Comparison of ENCODE assay signal across 8 cellular contexts in the genomic region with DNA sequence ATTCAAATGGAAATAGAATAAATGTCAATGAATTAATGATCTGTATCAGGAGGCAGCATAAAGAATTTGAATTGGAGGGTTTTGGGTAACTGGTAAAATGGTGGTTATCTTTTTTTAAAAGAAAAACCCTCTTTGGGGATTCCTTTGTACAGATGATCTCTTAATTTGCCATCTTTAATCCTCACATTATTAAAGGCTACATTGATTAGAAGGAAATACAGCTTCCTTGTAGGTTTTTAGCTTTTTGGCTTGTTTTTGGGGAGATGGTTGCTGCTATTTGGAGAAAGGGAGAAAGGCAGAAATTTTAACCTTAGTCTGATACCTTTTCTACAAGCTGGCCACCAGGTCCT. TPM values are rescaled to one million over a fixed set of nuclear protein-coding genes. Genes with fewer than 3 reads are reported as not detected.
DNase-seq lines count a peak whose midpoint lies in the region; ATAC-seq, FAIRE-seq and TF ChIP-seq lines count a peak whose summit lies in the region.

No MANE protein-coding gene starts in this region.

- H3K27me3 ChIP-seq in HepG2 (ENCODE audit: control insufficient read depth in 1 of 2, insufficient read depth in 2 of 2, low read length in 2 of 2): no peaks in the 10 kb centered on the region
- H3K27me3 ChIP-seq in testis: no peaks in the 10 kb centered on the region

- CTCF ChIA-PET in activated CD4-positive, alpha-beta T cell treated with anti-CD3 and anti-CD28 coated beads for 36 hours (lab: Charles Lee): interaction anchor here (0.7 to 5.4 kb wide), 4 partner anchors 12 to 341 kb away, joined by 3 to 72 read pairs (median 4); no protein-coding TSS in a partner anchor
- CTCF ChIA-PET in HepG2 (lab: Yijun Ruan, JAX; ENCODE audit: low intra/inter-chr PET ratio, low total read pairs): no interaction called here

- peak overlapping the region; percentile 77 for H3K9ac ChIP-seq in HepG2 (ENCODE audit: insufficient read depth, low read depth, low read length)

- peaks cover 39% of the 10 kb centered on the region for H3K79me2 ChIP-seq in HepG2 (ENCODE audit: insufficient read depth, low read length)

- TF ChIP-seq POLR2A in HepG2 (IDR thresholded peaks at IDR 0.05; ENCODE audit: insufficient read depth in 1 of 2, low read depth in 2 of 2, low read length in 2 of 2): no peak
- TF ChIP-seq POLR2A in testis (IDR thresholded peaks at IDR 0.05): no peak

- FAIRE-seq in HepG2 (lab: Jason Lieb, UNC): no peak

- POLR2A ChIA-PET in activated CD4-positive, alpha-beta T cell treated with anti-CD3 and anti-CD28 coated beads for 36 hours (lab: Charles Lee): interaction anchor here (0.5 to 1.3 kb wide), 5 partner anchors 11 to 183 kb away, joined by 3 to 18 read pairs (median 3); no protein-coding TSS in a partner anchor
- POLR2A ChIA-PET in activated naive CD8-positive, alpha-beta T cell treated with anti-CD3 and anti-CD28 coated beads, Interleukin-2, amount 10 ng/mL, durations not matched to agents 7 days and 5 days (lab: Charles Lee): interaction anchor here (0.6 to 3.9 kb wide), 7 partner anchors 10 to 134 kb away, joined by 3 to 119 read pairs (median 4); no protein-coding TSS in a partner anchor
- POLR2A ChIA-PET in HepG2 (lab: Yijun Ruan, JAX): interaction anchor here (0.6 to 1.8 kb wide), 9 partner anchors 9 to 304 kb away, joined by 3 to 7 read pairs (median 3); partner anchors contain the start of gene ZNF24

- TF ChIP-seq CTCF in HepG2 (CRISPR knock-in tag; IDR thresholded peaks at IDR 0.05) (no peak), testis (IDR thresholded peaks at IDR 0.05) (no peak)

- in situ Hi-C loops in HepG2 (cut with HindIII; ENCODE audit: extremely low pct_ligation_motif_present, low pct_unique_long_range_greater_than_20kb): no loop called here

- no peak overlapping the region for H2AFZ ChIP-seq in HepG2 (ENCODE audit: low read length)

- H3K4me3 Mint-ChIP-seq in activated CD4-positive, alpha-beta T cell treated with anti-CD3 and anti-CD28 coated beads for 36 hours: peak overlapping the region; percentile 97
- peak overlapping the region; percentile 89 for H3K4me3 Mint-ChIP-seq in activated naive CD8-positive, alpha-beta T cell treated with anti-CD3 and anti-CD28 coated beads, Interleukin-2, amount 10 ng/mL, durations not matched to agents 7 days and 5 days

- peaks cover 15% of the 10 kb centered on the region for H4K20me1 ChIP-seq in HepG2 (ENCODE audit: insufficient read depth, low read length)

- TF ChIP-seq EP300 in HepG2 (IDR thresholded peaks at IDR 0.05; ENCODE audit: low read depth in 2 of 2, low read length in 2 of 2): no peak
- TF ChIP-seq EP300 in HepG2 (CRISPR knock-in tag; IDR thresholded peaks at IDR 0.05; ENCODE audit: borderline replicate concordance): no peak

- H3K4me1 Mint-ChIP-seq in activated CD4-positive, alpha-beta T cell treated with anti-CD3 and anti-CD28 coated beads for 36 hours: peaks cover 51% of the 10 kb centered on the region
- H3K4me1 Mint-ChIP-seq in activated naive CD8-positive, alpha-beta T cell treated with anti-CD3 and anti-CD28 coated beads, Interleukin-2, amount 10 ng/mL, durations not matched to agents 7 days and 5 days: peaks cover 37% of the 10 kb centered on the region

- H3K9me3 ChIP-seq in HepG2 (ENCODE audit: low read length) (no peaks in the 10 kb centered on the region), testis (no peaks in the 10 kb centered on the region)

- H3K27ac ChIP-seq in HepG2 (ENCODE audit: extremely low read length, insufficient read depth, low read length) (peak overlapping the region; percentile 50), testis (peak overlapping the region; percentile 42 to 70)

- H3K36me3 ChIP-seq in HepG2 (replicated peaks in 1 of 2; ENCODE audit: control insufficient read depth in 1 of 2, insufficient read depth in 2 of 2, low read length in 2 of 2) (no peaks in the 10 kb centered on the region), testis (ENCODE audit: low read depth, missing control alignments) (no peaks in the 10 kb centered on the region)

- no TSS peak for BruUV-seq in HepG2 (replicated peaks; lab: Mats Ljungman, UMichigan)

- intact Hi-C loops in activated CD4-positive, alpha-beta T cell treated with anti-CD3 and anti-CD28 coated beads for 36 hours (cut with DNase I, micrococcal nuclease): loop anchor here (2.0 to 5.0 kb wide), 8 partner anchors 33 to 1088 kb away; partner anchors contain the start of genes ELP2 (in 1 of the 2), RMP24 (in 1 of the 2), RPRD1A (in 1 of the 2) and SLC39A6 (in 1 of the 2)
- intact Hi-C loops in HepG2 (cut with micrococcal nuclease; ENCODE audit: unreplicated experiment) (loop anchor here (5.0 to 10.0 kb wide), 3 partner anchors 63 to 126 kb away; no protein-coding TSS in a partner anchor), testis (cut with DNase I; ENCODE audit: low total_unique reads) (no loop called here)

- H3K4me1 ChIP-seq in HepG2 (ENCODE audit: insufficient read depth, low read length) (peaks cover 45% of the 10 kb centered on the region), testis (peaks cover 21% of the 10 kb centered on the region)

- H3K27me3 Mint-ChIP-seq in activated CD4-positive, alpha-beta T cell treated with anti-CD3 and anti-CD28 coated beads for 36 hours: no peaks in the 10 kb centered on the region
- H3K27me3 Mint-ChIP-seq in activated naive CD8-positive, alpha-beta T cell treated with anti-CD3 and anti-CD28 coated beads, Interleukin-2, amount 10 ng/mL, durations not matched to agents 7 days and 5 days: peaks cover 1% of the 10 kb centered on the region

- no peaks in the 10 kb centered on the region for H3K36me3 Mint-ChIP-seq in activated CD4-positive, alpha-beta T cell treated with anti-CD3 and anti-CD28 coated beads for 36 hours (ENCODE audit: low read depth)
- H3K36me3 Mint-ChIP-seq in activated naive CD8-positive, alpha-beta T cell treated with anti-CD3 and anti-CD28 coated beads, Interleukin-2, amount 10 ng/mL, durations not matched to agents 7 days and 5 days: peaks cover 2% of the 10 kb centered on the region

- H3K4me3 ChIP-seq in HepG2 (replicated peaks in 1 of 3; ENCODE audit: insufficient read depth in 1 of 3, low read depth in 2 of 3, low read length in 3 of 3): peak overlapping the region; percentile 74 to 84 (median 83); a peak in 4 of 6 replicates
- H3K4me3 ChIP-seq in testis: peak overlapping the region; percentile 64 to 74

- no peak for DNase-seq in activated CD4-positive, alpha-beta T cell treated with anti-CD3 and anti-CD28 coated beads for 36 hours
- no peak for DNase-seq in activated CD4-positive, alpha-beta T cell treated with anti-CD3 and anti-CD28 coated beads, Interleukin-2, amount 50 U/mL, for 1 hour
- DNase-seq in activated naive CD8-positive, alpha-beta T cell treated with anti-CD3 and anti-CD28 coated beads, Interleukin-2, amount 10 ng/mL, durations not matched to agents 7 days and 5 days: no peak
- no peak for DNase-seq in HepG2 (ENCODE audit: low spot score)
- no peak for DNase-seq in testis
- no peak for DNase-seq in dermis blood vessel endothelial cell
- no peak for DNase-seq in DMS79 (lab: John Stamatoyannopoulos, UW)

- no peak for TF ChIP-seq RAD21 in HepG2 (CRISPR knock-in tag; IDR thresholded peaks at IDR 0.05)

- H3K9me3 Mint-ChIP-seq in activated CD4-positive, alpha-beta T cell treated with anti-CD3 and anti-CD28 coated beads for 36 hours (ENCODE audit: low read depth): no peaks in the 10 kb centered on the region
- no peaks in the 10 kb centered on the region for H3K9me3 Mint-ChIP-seq in activated naive CD8-positive, alpha-beta T cell treated with anti-CD3 and anti-CD28 coated beads, Interleukin-2, amount 10 ng/mL, durations not matched to agents 7 days and 5 days

- ATAC-seq in activated CD4-positive, alpha-beta T cell treated with anti-CD3 and anti-CD28 coated beads for 36 hours: no peak
- no peak for ATAC-seq in activated naive CD8-positive, alpha-beta T cell treated with anti-CD3 and anti-CD28 coated beads, Interleukin-2, amount 10 ng/mL, durations not matched to agents 7 days and 5 days (ENCODE audit: low read depth)
- ATAC-seq in HepG2 (no peak), HG02759 (IDR thresholded peaks at IDR 0.05; ENCODE audit: unreplicated experiment) (no peak)

- peak overlapping the region; percentile 98 for H3K27ac Mint-ChIP-seq in activated CD4-positive, alpha-beta T cell treated with anti-CD3 and anti-CD28 coated beads for 36 hours
- H3K27ac Mint-ChIP-seq in activated naive CD8-positive, alpha-beta T cell treated with anti-CD3 and anti-CD28 coated beads, Interleukin-2, amount 10 ng/mL, durations not matched to agents 7 days and 5 days: peak overlapping the region; percentile 97

- peak overlapping the region; percentile 92 for H3K4me2 ChIP-seq in HepG2 (ENCODE audit: low read depth, low read length)

RNA-seq across cellular contexts. Expression of gene MAPRE2, which starts 0.6 kb away (rescaled TPM):
- 10 to 100 TPM; 59.4 to 83.8 TPM for total RNA-seq in activated CD4-positive, alpha-beta T cell treated with anti-CD3 and anti-CD28 coated beads for 36 hours
- total RNA-seq in activated naive CD8-positive, alpha-beta T cell treated with anti-CD3 and anti-CD28 coated beads, Interleukin-2, amount 10 ng/mL, durations not matched to agents 7 days and 5 days: 10 to 100 TPM; 61.5 to 63.2 TPM
- total RNA-seq in HepG2 (2016; rRNA removed; fragmentation: Illumina TruSeq; extraction: Trizol): 34.5 and 59.9 TPM in 2 replicates
- total RNA-seq in HepG2 (2016; cell fraction: cytosol; rRNA removed; fragmentation: Illumina TruSeq; extraction: Trizol; ENCODE audit: low read depth): 3.2 and 3.3 TPM in 2 replicates
- total RNA-seq in HepG2 (2016; cell fraction: insoluble cytoplasmic fraction; rRNA removed; fragmentation: Illumina TruSeq; extraction: Trizol): 28.5 and 57.7 TPM in 2 replicates
- 11.0 and 11.4 TPM in 2 replicates for total RNA-seq in HepG2 (2016; cell fraction: membrane; rRNA removed; fragmentation: Illumina TruSeq; extraction: Trizol)
- total RNA-seq in HepG2 (2016; cell fraction: nucleus; rRNA removed; fragmentation: Illumina TruSeq; extraction: Trizol): 35.9 and 36.8 TPM in 2 replicates
- 45.9 and 67.9 TPM in 2 replicates for polyA plus RNA-seq in HepG2 (2011; rRNA removed)
- polyA plus RNA-seq in HepG2 (2011; cell fraction: cytosol; rRNA removed): 44.7 and 50.7 TPM in 2 replicates
- 22.5 and 24.0 TPM in 2 replicates for polyA plus RNA-seq in HepG2 (2011; cell fraction: nucleus; rRNA removed)
- polyA plus RNA-seq in HepG2 (2012): 38.3 and 53.1 TPM in 2 replicates
- polyA plus RNA-seq in HepG2 (2016; cell fraction: cytosol; fragmentation: Illumina TruSeq; extraction: Trizol; ENCODE audit: low read depth): 2.5 and 2.7 TPM in 2 replicates
- 79.4 and 84.4 TPM in 2 replicates for polyA plus RNA-seq in HepG2 (2016; cell fraction: insoluble cytoplasmic fraction; fragmentation: Illumina TruSeq; extraction: Trizol; ENCODE audit: low read depth)
- 9.2 and 9.5 TPM in 2 replicates for polyA plus RNA-seq in HepG2 (2016; cell fraction: membrane; fragmentation: Illumina TruSeq; extraction: Trizol; ENCODE audit: low read depth)
- polyA plus RNA-seq in HepG2 (2016; cell fraction: nucleus; fragmentation: Illumina TruSeq; extraction: Trizol; ENCODE audit: insufficient read depth, low read depth): 23.3 and 29.2 TPM in 2 replicates
- 44.6 and 79.7 TPM in 2 replicates for polyA minus RNA-seq in HepG2 (2011; rRNA and poly(A)+ RNA removed; ENCODE audit: low replicate concordance)
- polyA minus RNA-seq in HepG2 (2011; cell fraction: cytosol; rRNA and poly(A)+ RNA removed): 60.2 and 76.8 TPM in 2 replicates
- 83.6 and 91.6 TPM in 2 replicates for polyA minus RNA-seq in HepG2 (2011; cell fraction: nucleus; rRNA and poly(A)+ RNA removed)
- 10 to 100 TPM; 15.2 to 17.2 TPM for total RNA-seq in testis
- polyA plus RNA-seq in testis (ENCODE audit: insufficient read depth, low read depth, low replicate concordance): 14.8 TPM
- total RNA-seq in dermis blood vessel endothelial cell: 29.8 and 35.8 TPM in 2 replicates
